In the genomic region with DNA sequence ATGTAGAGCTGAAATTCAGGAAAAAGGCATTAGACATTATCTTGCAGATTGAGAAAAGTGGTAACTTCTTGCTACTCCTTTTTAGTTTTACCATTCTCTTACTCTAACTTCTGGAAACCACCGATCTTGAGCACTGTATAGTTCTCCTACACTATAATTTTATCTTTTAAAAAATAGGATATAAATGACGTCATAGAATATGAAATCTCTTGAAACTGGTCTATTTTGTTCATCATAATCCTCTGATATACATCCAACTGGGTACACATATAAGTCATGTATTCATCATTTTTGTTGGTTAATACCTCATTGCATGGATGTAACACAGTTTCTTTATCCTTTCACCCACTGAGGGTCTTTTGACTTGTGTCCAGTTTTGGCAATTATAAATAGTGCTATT, we compare ENCODE assay signal across 33 cellular contexts.
"Had no signal": no experiment of that assay in that cellular context is flagged by ENCODE, and none has a peak within 500 bp of the region (broad histone marks: within the 10 kb centered on the region; RNA-seq: fewer than 3 reads in every experiment).

No MANE protein-coding gene starts in this region.

- ATAC-seq: activated naive CD4-positive, alpha-beta T cell treated with anti-CD3 and anti-CD28 coated beads, Interleukin-2, amount 50 U/mL, for 72 hours; activated naive CD8-positive, alpha-beta T cell treated with anti-CD3 and anti-CD28 coated beads, Interleukin-2, amount 50 U/mL, for 24 hours; activated T-cell treated with anti-CD3 and anti-CD28 coated beads, Interleukin-2, amount 50 U/mL, for 4 hours; activated T-cell treated with anti-CD3 and anti-CD28 coated beads, Interleukin-2, amount 50 U/mL, for 72 hours; activated T-helper 17 cell treated with anti-CD3 and anti-CD28 coated beads, Interleukin-2, amount 50 U/mL, for 72 hours; body of pancreas had no signal

- H3K27ac ChIP-seq: adrenal gland, ascending aorta, body of pancreas, brain microvascular endothelial cell, breast epithelium, cardiac muscle cell had no signal

- DNase-seq: activated effector memory CD4-positive, alpha-beta T cell treated with anti-CD3 and anti-CD28 coated beads, Interleukin-2, amount 50 U/mL, for 16 hours; activated effector memory CD4-positive, alpha-beta T cell treated with Interleukin-2 at 50 U/mL for 16 hours; activated gamma-delta T cell; activated gamma-delta T cell treated with Interleukin-2 at 50 U/mL for 16 hours; activated naive CD4-positive, alpha-beta T cell; activated naive CD4-positive, alpha-beta T cell treated with anti-CD3 and anti-CD28 coated beads for 36 hours; activated naive CD4-positive, alpha-beta T cell treated with anti-CD3 and anti-CD28 coated beads, Interleukin-2, amount 10 ng/mL, durations not matched to agents 7 days and 5 days; activated naive CD4-positive, alpha-beta T cell treated with anti-CD3 and anti-CD28 coated beads, Interleukin-2, amount 50 U/mL, for 16 hours; activated naive CD4-positive, alpha-beta T cell treated with Interleukin-2 at 50 U/mL for 16 hours; activated naive CD8-positive, alpha-beta T cell treated with anti-CD3 and anti-CD28 coated beads for 36 hours; activated naive CD8-positive, alpha-beta T cell treated with anti-CD3 and anti-CD28 coated beads, Interleukin-2, amount 10 ng/mL, durations not matched to agents 7 days and 5 days; activated naive CD8-positive, alpha-beta T cell treated with anti-CD3 and anti-CD28 coated beads, Interleukin-2, amount 50 U/mL, for 24 hours; activated T-cell treated with anti-CD3 and anti-CD28 coated beads, Interleukin-2, amount 50 U/mL, for 24 hours; activated T-cell treated with anti-CD3 and anti-CD28 coated beads, Interleukin-2, amount 50 U/mL, for 4 hours; activated T-cell treated with anti-CD3 and anti-CD28 coated beads, Interleukin-2, amount 50 U/mL, for 48 hours; activated T-cell treated with anti-CD3 and anti-CD28 coated beads, Interleukin-2, amount 50 U/mL, for 72 hours; adrenal gland; amniotic stem cell; amygdala; anterior cingulate cortex; aorta; body of pancreas; brain microvascular endothelial cell; caudate nucleus; central memory CD4-positive, alpha-beta T cell; cerebellar nuclear complex had no signal

- FAIRE-seq: astrocyte, bronchial epithelial cell had no signal

- H3K4me3 ChIP-seq: adrenal gland, ascending aorta, body of pancreas, breast epithelium, cardiac muscle cell had no signal

- H3K4me1 ChIP-seq: adrenal gland, ascending aorta, body of pancreas, breast epithelium had no signal

- H3K36me3 ChIP-seq: adrenal gland, ascending aorta, brain microvascular endothelial cell, cardiac muscle cell had no signal

- H3K27me3 ChIP-seq: adrenal gland, ascending aorta, body of pancreas, brain microvascular endothelial cell, breast epithelium, cardiac muscle cell had no signal

- H3K9me3 ChIP-seq: adrenal gland, ascending aorta, body of pancreas, breast epithelium had no signal
